Comparison of ENCODE assay signal across 16 cellular contexts in genomic region chr17:4815043-4815675, GRCh38. TPM values are rescaled to one million over a fixed set of nuclear protein-coding genes. Genes with fewer than 3 reads are reported as not detected.
DNase-seq lines count a peak whose midpoint lies in the region; ATAC-seq and TF ChIP-seq lines count a peak whose summit lies in the region.
"Had no signal": no experiment of that assay in that cellular context is flagged by ENCODE, and none has a peak within 500 bp of the region (broad histone marks: within the 10 kb centered on the region; RNA-seq: fewer than 3 reads in every experiment).

No MANE protein-coding gene starts in this region.

- no peak overlapping the region for H2AFZ ChIP-seq in DND-41 (ENCODE audit: low read depth, low read length)

- H3K4me1 ChIP-seq in DND-41 (ENCODE audit: insufficient read depth, low read length) (no peaks in the 10 kb centered on the region), prostate gland (replicated peaks) (no peaks in the 10 kb centered on the region)

- intact Hi-C loops in prostate gland (cut with DNase I) = no loop called here

- H3K4me3 ChIP-seq in DND-41 (ENCODE audit: low read depth in 1 of 2, low read length in 2 of 2) = no peak overlapping the region
- H3K4me3 ChIP-seq in prostate gland = no peak overlapping the region
- H3K4me3 ChIP-seq: coronary artery had no signal

- no peaks in the 10 kb centered on the region for H3K9me3 Mint-ChIP-seq in chondrocyte (ENCODE audit: low read depth)
- no peaks in the 10 kb centered on the region for H3K9me3 Mint-ChIP-seq in nephron
- H3K9me3 Mint-ChIP-seq: activated naive CD8-positive, alpha-beta T cell treated with anti-CD3 and anti-CD28 coated beads, Interleukin-2, amount 10 ng/mL, durations not matched to agents 7 days and 5 days; naive thymus-derived CD4-positive, alpha-beta T cell had no signal

- H3K27me3 ChIP-seq in DND-41 (ENCODE audit: insufficient read depth, low read length, poor library complexity) (no peaks in the 10 kb centered on the region), prostate gland (replicated peaks; ENCODE audit: insufficient read depth) (no peaks in the 10 kb centered on the region)

- peak; percentile 35 for TF ChIP-seq CTCF in DND-41 (IDR thresholded peaks at IDR 0.05; ENCODE audit: borderline replicate concordance, extremely low read depth, low read length, poor library complexity, severe bottlenecking)
- TF ChIP-seq CTCF in chondrocyte (IDR thresholded peaks at IDR 0.05) = peak; percentile 58
- TF ChIP-seq CTCF in nephron (IDR thresholded peaks at IDR 0.05; ENCODE audit: unreplicated experiment in 3 of 3) = peak in 2 of 3 experiments; percentile 21 to 32
- TF ChIP-seq CTCF in prostate gland (IDR thresholded peaks at IDR 0.05) = no peak

- no peaks in the 10 kb centered on the region for H3K79me2 ChIP-seq in DND-41 (ENCODE audit: insufficient read depth, low read length)

- no peak overlapping the region for H3K9ac ChIP-seq in DND-41 (ENCODE audit: low read depth, low read length)

- H3K27ac ChIP-seq in DND-41 (ENCODE audit: low read length) (no peak overlapping the region), prostate gland (no peak overlapping the region)
- H3K27ac ChIP-seq: coronary artery had no signal

- no peaks in the 10 kb centered on the region for H4K20me1 ChIP-seq in DND-41 (ENCODE audit: insufficient read depth, low read length)

- 77% methylated on average over 7 of the region's 7 CpGs for WGBS in prostate gland

- H3K36me3 ChIP-seq in DND-41 (ENCODE audit: insufficient read depth, low read length) (no peaks in the 10 kb centered on the region), prostate gland (peaks cover 0 to 6% of the 10 kb centered on the region in 2 donors)

- no peaks in the 10 kb centered on the region for H3K9me3 ChIP-seq in DND-41 (ENCODE audit: insufficient read depth, low read length, severe bottlenecking)
- no peaks in the 10 kb centered on the region for H3K9me3 ChIP-seq in prostate gland

- H3K27ac Mint-ChIP-seq in chondrocyte (ENCODE audit: unreplicated experiment) (no peak overlapping the region), nephron (no peak overlapping the region)
- H3K27ac Mint-ChIP-seq: activated naive CD8-positive, alpha-beta T cell treated with anti-CD3 and anti-CD28 coated beads, Interleukin-2, amount 10 ng/mL, durations not matched to agents 7 days and 5 days; naive thymus-derived CD4-positive, alpha-beta T cell had no signal

- H3K27me3 Mint-ChIP-seq in chondrocyte (ENCODE audit: low read depth) = no peaks in the 10 kb centered on the region
- no peaks in the 10 kb centered on the region for H3K27me3 Mint-ChIP-seq in nephron (ENCODE audit: low read depth)
- H3K27me3 Mint-ChIP-seq: activated naive CD8-positive, alpha-beta T cell treated with anti-CD3 and anti-CD28 coated beads, Interleukin-2, amount 10 ng/mL, durations not matched to agents 7 days and 5 days; naive thymus-derived CD4-positive, alpha-beta T cell had no signal

- H3K4me3 Mint-ChIP-seq in chondrocyte (ENCODE audit: unreplicated experiment) = no peak overlapping the region
- H3K4me3 Mint-ChIP-seq in nephron = no peak overlapping the region
- H3K4me3 Mint-ChIP-seq: activated naive CD8-positive, alpha-beta T cell treated with anti-CD3 and anti-CD28 coated beads, Interleukin-2, amount 10 ng/mL, durations not matched to agents 7 days and 5 days; naive thymus-derived CD4-positive, alpha-beta T cell had no signal

- no peak overlapping the region for H3K4me2 ChIP-seq in DND-41 (ENCODE audit: insufficient read depth, low read length)

- H3K36me3 Mint-ChIP-seq in chondrocyte (ENCODE audit: low read depth) (peaks cover 32% of the 10 kb centered on the region), nephron (ENCODE audit: low read depth) (peaks cover 28% of the 10 kb centered on the region)

- no peak for DNase-seq in DND-41
- DNase-seq in HT-29 (ENCODE audit: low spot score) = peak; percentile 56
- DNase-seq in chondrocyte (ENCODE audit: low spot score) = no peak
- no peak for DNase-seq in prostate gland (ENCODE audit: low spot score)
- no peak for DNase-seq in DMS153 treated with DMSO at 0.1 percent for 48 hours (lab: John Stamatoyannopoulos, UW; ENCODE audit: unreplicated experiment)
- DNase-seq in GM19238 (ENCODE audit: insufficient read length, low spot score) = no peak
- DNase-seq in mesenteric fat pad (ENCODE audit: low spot score) = no peak
- DNase-seq: activated naive CD8-positive, alpha-beta T cell treated with anti-CD3 and anti-CD28 coated beads, Interleukin-2, amount 10 ng/mL, durations not matched to agents 7 days and 5 days; COR-L47; foreskin melanocyte; naive thymus-derived CD4-positive, alpha-beta T cell; NCI-H1105 treated with DMSO at 0.1 percent for 48 hours; NCI-H510A treated with DMSO at 0.1 percent for 48 hours had no signal

- no peak for ATAC-seq in DND-41 (ENCODE audit: insufficient read depth, low read depth)
- ATAC-seq: naive thymus-derived CD4-positive, alpha-beta T cell had no signal

- H3K4me1 Mint-ChIP-seq in chondrocyte (ENCODE audit: low read depth) = no peaks in the 10 kb centered on the region
- no peaks in the 10 kb centered on the region for H3K4me1 Mint-ChIP-seq in nephron
- H3K4me1 Mint-ChIP-seq: activated naive CD8-positive, alpha-beta T cell treated with anti-CD3 and anti-CD28 coated beads, Interleukin-2, amount 10 ng/mL, durations not matched to agents 7 days and 5 days had no signal

- no peak for TF ChIP-seq POLR2A in prostate gland (IDR thresholded peaks at IDR 0.05)

RNA-seq across cellular contexts. Expression of gene PLD2, which starts 8.2 kb away (rescaled TPM):
- total RNA-seq in HT-29 (2014; rRNA removed; shearing (Covaris generic)) = 6.9 and 10.9 TPM in 2 replicates
- total RNA-seq in chondrocyte = 30.3 to 35.3 TPM (median 32.1 TPM) in 3 replicates
- 10 to 100 TPM; 25.7 to 29.5 TPM for total RNA-seq in prostate gland
- total RNA-seq in mesenteric fat pad = 22.8 TPM

RNA-seq across cellular contexts. Expression of gene MINK1, which starts 18.0 kb away (rescaled TPM):
- 61.7 and 76.1 TPM in 2 replicates for total RNA-seq in HT-29 (2014; rRNA removed; shearing (Covaris generic))
- 89.1 to 93.0 TPM (median 90.6 TPM) in 3 replicates for total RNA-seq in chondrocyte
- 100 to 1,000 TPM in 1 of 2 donors, 10 to 100 TPM in 1; 53.0 to 136 TPM for total RNA-seq in prostate gland
- 60.3 TPM for total RNA-seq in mesenteric fat pad

RNA-seq across cellular contexts. Expression of gene PSMB6, which starts 19.2 kb away (rescaled TPM):
- 242 and 261 TPM in 2 replicates for total RNA-seq in HT-29 (2014; rRNA removed; shearing (Covaris generic))
- 110 to 146 TPM (median 113 TPM) in 3 replicates for total RNA-seq in chondrocyte
- total RNA-seq in prostate gland = 100 to 1,000 TPM; 152 to 183 TPM
- 109 TPM for total RNA-seq in mesenteric fat pad

RNA-seq across cellular contexts. Expression of gene GLTPD2, which starts 26.4 kb away (rescaled TPM):
- total RNA-seq in HT-29 (2014; rRNA removed; shearing (Covaris generic)) = not detected in 2 replicates
- total RNA-seq in chondrocyte (not detected in 3 replicates), prostate gland (not detected), mesenteric fat pad (not detected)
- total RNA-seq: activated naive CD8-positive, alpha-beta T cell treated with anti-CD3 and anti-CD28 coated beads, Interleukin-2, amount 10 ng/mL, durations not matched to agents 7 days and 5 days; skeletal muscle tissue had no signal

Comparison
In these comparisons a context has a peak if more than half of its experiments do, and no peak if none do; other contexts are left out.
1. CTCF ChIP-seq: peak in DND-41 (single experiment), chondrocyte (single experiment) and nephron (2 of 3); none in prostate gland (0 of 4).